In the genomic region with DNA sequence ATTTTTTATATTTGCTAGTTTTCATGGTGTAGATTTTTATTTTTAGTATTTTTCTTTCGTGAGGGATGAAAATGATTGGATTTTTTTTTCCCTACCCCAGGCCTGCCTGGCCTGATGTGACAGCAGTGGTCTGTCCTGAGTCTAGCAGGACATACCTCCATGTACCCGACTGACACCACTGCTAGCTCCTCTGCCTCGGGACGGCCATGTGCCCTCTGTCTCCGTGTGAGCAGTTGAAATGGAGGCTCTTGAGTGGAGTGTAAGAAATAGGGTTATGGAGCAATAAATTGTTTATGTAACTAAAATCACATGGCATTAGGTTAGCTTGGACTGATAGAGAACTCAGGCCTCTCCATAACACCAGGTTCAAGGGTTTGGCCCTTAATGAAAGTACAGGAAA, we compare ENCODE assay signal across 1 cellular context.
TF ChIP-seq lines count a peak whose summit lies in the region.

No MANE protein-coding gene starts in this region.

TF ChIP-seq in GM23338, 12 proteins besides CTCF, POLR2A, EP300 and RAD21 (continued from another document):
- TF ChIP-seq, protein P1, sequence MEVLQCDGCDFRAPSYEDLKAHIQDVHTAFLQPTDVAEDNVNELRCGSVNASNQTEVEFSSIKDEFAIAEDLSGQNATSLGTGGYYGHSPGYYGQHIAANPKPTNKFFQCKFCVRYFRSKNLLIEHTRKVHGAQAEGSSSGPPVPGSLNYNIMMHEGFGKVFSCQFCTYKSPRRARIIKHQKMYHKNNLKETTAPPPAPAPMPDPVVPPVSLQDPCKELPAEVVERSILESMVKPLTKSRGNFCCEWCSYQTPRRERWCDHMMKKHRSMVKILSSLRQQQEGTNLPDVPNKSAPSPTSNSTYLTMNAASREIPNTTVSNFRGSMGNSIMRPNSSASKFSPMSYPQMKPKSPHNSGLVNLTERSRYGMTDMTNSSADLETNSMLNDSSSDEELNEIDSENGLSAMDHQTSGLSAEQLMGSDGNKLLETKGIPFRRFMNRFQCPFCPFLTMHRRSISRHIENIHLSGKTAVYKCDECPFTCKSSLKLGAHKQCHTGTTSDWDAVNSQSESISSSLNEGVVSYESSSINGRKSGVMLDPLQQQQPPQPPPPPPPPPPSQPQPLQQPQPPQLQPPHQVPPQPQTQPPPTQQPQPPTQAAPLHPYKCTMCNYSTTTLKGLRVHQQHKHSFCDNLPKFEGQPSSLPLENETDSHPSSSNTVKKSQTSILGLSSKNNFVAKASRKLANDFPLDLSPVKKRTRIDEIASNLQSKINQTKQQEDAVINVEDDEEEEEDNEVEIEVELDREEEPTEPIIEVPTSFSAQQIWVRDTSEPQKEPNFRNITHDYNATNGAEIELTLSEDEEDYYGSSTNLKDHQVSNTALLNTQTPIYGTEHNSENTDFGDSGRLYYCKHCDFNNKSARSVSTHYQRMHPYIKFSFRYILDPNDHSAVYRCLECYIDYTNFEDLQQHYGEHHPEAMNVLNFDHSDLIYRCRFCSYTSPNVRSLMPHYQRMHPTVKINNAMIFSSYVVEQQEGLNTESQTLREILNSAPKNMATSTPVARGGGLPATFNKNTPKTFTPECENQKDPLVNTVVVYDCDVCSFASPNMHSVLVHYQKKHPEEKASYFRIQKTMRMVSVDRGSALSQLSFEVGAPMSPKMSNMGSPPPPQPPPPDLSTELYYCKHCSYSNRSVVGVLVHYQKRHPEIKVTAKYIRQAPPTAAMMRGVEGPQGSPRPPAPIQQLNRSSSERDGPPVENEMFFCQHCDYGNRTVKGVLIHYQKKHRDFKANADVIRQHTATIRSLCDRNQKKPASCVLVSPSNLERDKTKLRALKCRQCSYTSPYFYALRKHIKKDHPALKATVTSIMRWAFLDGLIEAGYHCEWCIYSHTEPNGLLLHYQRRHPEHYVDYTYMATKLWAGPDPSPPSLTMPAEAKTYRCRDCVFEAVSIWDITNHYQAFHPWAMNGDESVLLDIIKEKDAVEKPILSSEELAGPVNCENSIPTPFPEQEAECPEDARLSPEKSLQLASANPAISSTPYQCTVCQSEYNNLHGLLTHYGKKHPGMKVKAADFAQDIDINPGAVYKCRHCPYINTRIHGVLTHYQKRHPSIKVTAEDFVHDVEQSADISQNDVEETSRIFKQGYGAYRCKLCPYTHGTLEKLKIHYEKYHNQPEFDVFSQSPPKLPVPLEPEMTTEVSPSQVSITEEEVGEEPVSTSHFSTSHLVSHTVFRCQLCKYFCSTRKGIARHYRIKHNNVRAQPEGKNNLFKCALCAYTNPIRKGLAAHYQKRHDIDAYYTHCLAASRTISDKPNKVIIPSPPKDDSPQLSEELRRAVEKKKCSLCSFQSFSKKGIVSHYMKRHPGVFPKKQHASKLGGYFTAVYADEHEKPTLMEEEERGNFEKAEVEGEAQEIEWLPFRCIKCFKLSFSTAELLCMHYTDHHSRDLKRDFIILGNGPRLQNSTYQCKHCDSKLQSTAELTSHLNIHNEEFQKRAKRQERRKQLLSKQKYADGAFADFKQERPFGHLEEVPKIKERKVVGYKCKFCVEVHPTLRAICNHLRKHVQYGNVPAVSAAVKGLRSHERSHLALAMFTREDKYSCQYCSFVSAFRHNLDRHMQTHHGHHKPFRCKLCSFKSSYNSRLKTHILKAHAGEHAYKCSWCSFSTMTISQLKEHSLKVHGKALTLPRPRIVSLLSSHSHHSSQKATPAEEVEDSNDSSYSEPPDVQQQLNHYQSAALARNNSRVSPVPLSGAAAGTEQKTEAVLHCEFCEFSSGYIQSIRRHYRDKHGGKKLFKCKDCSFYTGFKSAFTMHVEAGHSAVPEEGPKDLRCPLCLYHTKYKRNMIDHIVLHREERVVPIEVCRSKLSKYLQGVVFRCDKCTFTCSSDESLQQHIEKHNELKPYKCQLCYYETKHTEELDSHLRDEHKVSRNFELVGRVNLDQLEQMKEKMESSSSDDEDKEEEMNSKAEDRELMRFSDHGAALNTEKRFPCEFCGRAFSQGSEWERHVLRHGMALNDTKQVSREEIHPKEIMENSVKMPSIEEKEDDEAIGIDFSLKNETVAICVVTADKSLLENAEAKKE (CRISPR knock-in tag; IDR thresholded peaks at IDR 0.05), result no peak
- TF ChIP-seq ZNF114 (CRISPR knock-in tag; IDR thresholded peaks at IDR 0.05) (no peak), STAT1 (IDR thresholded peaks at IDR 0.05; ENCODE audit: unreplicated experiment) (no peak), EZH2 (IDR thresholded peaks at IDR 0.05; ENCODE audit: low read depth, unreplicated experiment) (no peak), NANOG (IDR thresholded peaks at IDR 0.05; ENCODE audit: borderline replicate concordance) (no peak), POLR2AphosphoS5 (IDR thresholded peaks at IDR 0.05; ENCODE audit: low read depth) (no peak), CREB1 (CRISPR knock-in tag; IDR thresholded peaks at IDR 0.05; ENCODE audit: low read depth) (no peak)
- TF ChIP-seq, protein P2, sequence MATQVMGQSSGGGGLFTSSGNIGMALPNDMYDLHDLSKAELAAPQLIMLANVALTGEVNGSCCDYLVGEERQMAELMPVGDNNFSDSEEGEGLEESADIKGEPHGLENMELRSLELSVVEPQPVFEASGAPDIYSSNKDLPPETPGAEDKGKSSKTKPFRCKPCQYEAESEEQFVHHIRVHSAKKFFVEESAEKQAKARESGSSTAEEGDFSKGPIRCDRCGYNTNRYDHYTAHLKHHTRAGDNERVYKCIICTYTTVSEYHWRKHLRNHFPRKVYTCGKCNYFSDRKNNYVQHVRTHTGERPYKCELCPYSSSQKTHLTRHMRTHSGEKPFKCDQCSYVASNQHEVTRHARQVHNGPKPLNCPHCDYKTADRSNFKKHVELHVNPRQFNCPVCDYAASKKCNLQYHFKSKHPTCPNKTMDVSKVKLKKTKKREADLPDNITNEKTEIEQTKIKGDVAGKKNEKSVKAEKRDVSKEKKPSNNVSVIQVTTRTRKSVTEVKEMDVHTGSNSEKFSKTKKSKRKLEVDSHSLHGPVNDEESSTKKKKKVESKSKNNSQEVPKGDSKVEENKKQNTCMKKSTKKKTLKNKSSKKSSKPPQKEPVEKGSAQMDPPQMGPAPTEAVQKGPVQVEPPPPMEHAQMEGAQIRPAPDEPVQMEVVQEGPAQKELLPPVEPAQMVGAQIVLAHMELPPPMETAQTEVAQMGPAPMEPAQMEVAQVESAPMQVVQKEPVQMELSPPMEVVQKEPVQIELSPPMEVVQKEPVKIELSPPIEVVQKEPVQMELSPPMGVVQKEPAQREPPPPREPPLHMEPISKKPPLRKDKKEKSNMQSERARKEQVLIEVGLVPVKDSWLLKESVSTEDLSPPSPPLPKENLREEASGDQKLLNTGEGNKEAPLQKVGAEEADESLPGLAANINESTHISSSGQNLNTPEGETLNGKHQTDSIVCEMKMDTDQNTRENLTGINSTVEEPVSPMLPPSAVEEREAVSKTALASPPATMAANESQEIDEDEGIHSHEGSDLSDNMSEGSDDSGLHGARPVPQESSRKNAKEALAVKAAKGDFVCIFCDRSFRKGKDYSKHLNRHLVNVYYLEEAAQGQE (IDR thresholded peaks at IDR 0.05; ENCODE audit: unreplicated experiment), result no peak
